6 cellular contexts compared by ENCODE assay signal in the genomic region with DNA sequence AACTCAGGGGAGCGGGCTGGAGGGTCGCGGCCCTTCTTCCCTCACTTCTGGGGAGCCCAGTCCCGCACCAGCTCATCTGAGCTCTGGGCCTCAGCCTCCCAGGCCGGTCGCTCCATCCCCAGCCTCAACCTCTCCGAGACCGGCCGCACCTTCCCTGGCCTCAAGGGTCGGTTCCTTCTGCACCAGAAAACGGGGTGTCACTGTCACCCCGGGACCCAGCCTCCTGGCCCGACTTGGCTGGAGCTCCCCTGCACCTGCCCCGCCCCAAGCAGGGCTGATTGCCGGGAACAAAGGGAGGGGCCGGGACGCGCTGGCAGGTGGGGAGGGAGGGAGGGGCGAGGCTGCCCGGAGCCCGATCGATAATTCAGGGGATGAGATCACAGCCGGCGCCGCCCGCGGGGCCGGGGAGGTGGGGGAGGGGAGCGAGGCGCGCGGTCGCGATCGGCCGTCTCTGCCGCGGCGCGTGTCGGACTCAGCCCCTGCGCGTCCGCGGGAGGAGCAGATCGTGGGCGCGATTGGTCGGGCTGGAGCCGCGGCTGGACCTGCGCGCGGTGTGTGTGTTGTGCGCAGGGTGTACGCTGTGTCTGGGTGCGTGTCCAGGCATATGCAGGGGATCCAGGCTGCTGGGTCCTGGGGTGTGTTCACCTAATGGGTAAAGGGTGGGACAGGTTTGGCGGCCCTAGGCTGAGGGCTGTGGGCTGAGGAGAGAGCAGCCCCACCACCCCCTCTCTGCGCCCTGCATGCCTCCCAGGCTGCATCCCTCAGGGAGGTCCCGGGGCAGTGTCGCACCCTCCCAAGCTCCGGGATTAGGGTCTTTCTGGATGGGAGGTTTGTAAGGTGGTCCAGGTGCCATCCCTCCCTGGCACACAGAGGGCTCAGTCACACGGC. TPM values are rescaled to one million over a fixed set of nuclear protein-coding genes. Genes with fewer than 3 reads are reported as not detected.
A peak's percentile ranks its signal among the peaks of the same experiment; 100 is the strongest.
DNase-seq lines count a peak whose midpoint lies in the region; ATAC-seq and TF ChIP-seq lines count a peak whose summit lies in the region.

No MANE protein-coding gene starts in this region.

- POLR2A ChIA-PET in naive thymus-derived CD4-positive, alpha-beta T cell (lab: Charles Lee) = interaction anchor here (0.5 to 0.9 kb wide), 2 partner anchors 28 to 45 kb away, joined by 3 to 4 read pairs; no protein-coding TSS in a partner anchor

- peak overlapping the region in 2 of 9 donors; percentile 22 to 48 for H3K27ac Mint-ChIP-seq in naive thymus-derived CD4-positive, alpha-beta T cell

- H3K9me3 ChIP-seq in naive thymus-derived CD4-positive, alpha-beta T cell (ENCODE audit: control insufficient read depth in 2 of 3, low read length in 3 of 3) = no peaks in the 10 kb centered on the region

- CTCF ChIA-PET in naive thymus-derived CD4-positive, alpha-beta T cell (lab: Charles Lee) = no interaction called here

- peaks cover 7 to 22% (median 14%) of the 10 kb centered on the region in 5 donors for H3K27me3 Mint-ChIP-seq in naive thymus-derived CD4-positive, alpha-beta T cell

- no peaks in the 10 kb centered on the region for H3K4me1 ChIP-seq in naive thymus-derived CD4-positive, alpha-beta T cell (ENCODE audit: control insufficient read depth in 2 of 2, insufficient read depth in 2 of 2, low read length in 2 of 2)

- H3K27me3 ChIP-seq in naive thymus-derived CD4-positive, alpha-beta T cell (ENCODE audit: control insufficient read depth in 2 of 2, insufficient read depth in 2 of 2, low read length in 2 of 2) = peaks cover 0 to 6% of the 10 kb centered on the region in 2 donors

- intact Hi-C loops in naive thymus-derived CD4-positive, alpha-beta T cell (cut with micrococcal nuclease) = no loop called here

- H3K4me1 Mint-ChIP-seq in naive thymus-derived CD4-positive, alpha-beta T cell = peaks cover 0 to 9% (median 5%) of the 10 kb centered on the region in 7 donors

- H3K9me3 Mint-ChIP-seq in naive thymus-derived CD4-positive, alpha-beta T cell = peaks cover 0 to 8% (median 0%) of the 10 kb centered on the region in 11 donors

- peak overlapping the region; percentile 55 for H3K27ac ChIP-seq in angular gyrus (ENCODE audit: low read depth, low read length)
- no peak overlapping the region for H3K27ac ChIP-seq in naive thymus-derived CD4-positive, alpha-beta T cell (ENCODE audit: low read depth, low read length)

- H3K4me3 Mint-ChIP-seq in naive thymus-derived CD4-positive, alpha-beta T cell = peak overlapping the region in 9 of 10 donors; percentile 48 to 87 (median 68)

- no peak for ATAC-seq in naive thymus-derived CD4-positive, alpha-beta T cell
- ATAC-seq in GM19467 (IDR thresholded peaks at IDR 0.05; ENCODE audit: unreplicated experiment) (no peak), GM21367 (IDR thresholded peaks at IDR 0.05; ENCODE audit: unreplicated experiment) (no peak)

- H3K36me3 ChIP-seq in naive thymus-derived CD4-positive, alpha-beta T cell (ENCODE audit: control insufficient read depth in 2 of 3, insufficient read depth in 3 of 3, low read length in 3 of 3) = no peaks in the 10 kb centered on the region

- no peak for TF ChIP-seq CTCF in GM20000 (IDR thresholded peaks at IDR 0.05; ENCODE audit: extremely low read depth, missing control alignments)

- DNase-seq in NCI-H1417 treated with DMSO at 0.1 percent for 48 hours (lab: John Stamatoyannopoulos, UW) (peak; percentile 44), GM20000 (ENCODE audit: low spot score) (no peak)
- peak in 1 of 9 donors; percentile 8 for DNase-seq in naive thymus-derived CD4-positive, alpha-beta T cell

- no peaks in the 10 kb centered on the region for H3K36me3 Mint-ChIP-seq in naive thymus-derived CD4-positive, alpha-beta T cell

- no peak overlapping the region for H3K4me3 ChIP-seq in naive thymus-derived CD4-positive, alpha-beta T cell (ENCODE audit: low read length)

RNA-seq across cellular contexts. Expression of a gene that starts 1.1 kb away (rescaled TPM):
- total RNA-seq in naive thymus-derived CD4-positive, alpha-beta T cell = 1 to 10 TPM in 2 of 5 experiments, under 1 TPM in 1, not detected in 2; 0.82 to 2.3 (median 2.1) TPM
- not detected for polyA plus RNA-seq in naive thymus-derived CD4-positive, alpha-beta T cell

RNA-seq across cellular contexts. Expression of a gene that starts 34.4 kb away (rescaled TPM):
- total RNA-seq in naive thymus-derived CD4-positive, alpha-beta T cell = 1 to 10 TPM in 2 of 5 experiments, under 1 TPM in 2, not detected in 1; 0.24 to 1.8 (median 0.83) TPM
- polyA plus RNA-seq in naive thymus-derived CD4-positive, alpha-beta T cell = under 1 TPM in 1 of 2 donors, not detected in 1; 0.12 TPM

RNA-seq across cellular contexts. Expression of a gene that starts 45.4 kb away (rescaled TPM):
- total RNA-seq in naive thymus-derived CD4-positive, alpha-beta T cell = 10 to 100 TPM; 21.6 to 34.5 (median 22.7) TPM
- polyA plus RNA-seq in naive thymus-derived CD4-positive, alpha-beta T cell = 10 to 100 TPM; 24.2 to 36.4 TPM

RNA-seq across cellular contexts. Expression of a gene that starts 53.0 kb away (rescaled TPM):
- not detected for total RNA-seq in naive thymus-derived CD4-positive, alpha-beta T cell
- polyA plus RNA-seq in naive thymus-derived CD4-positive, alpha-beta T cell = not detected
